Comparison of ENCODE assay signal across 12 cellular contexts in genomic region chr7:149245744-149246143, GRCh38.
A peak's percentile ranks its signal among the peaks of the same experiment; 100 is the strongest.
DNase-seq lines count a peak whose midpoint lies in the region; ATAC-seq lines count a peak whose summit lies in the region.
"Had no signal": no experiment of that assay in that cellular context is flagged by ENCODE, and none has a peak within 500 bp of the region (broad histone marks: within the 10 kb centered on the region; RNA-seq: fewer than 3 reads in every experiment).

No MANE protein-coding gene starts in this region.

- peaks cover 6% of the 10 kb centered on the region for H3K36me3 Mint-ChIP-seq in activated naive CD8-positive, alpha-beta T cell

- H3K9ac ChIP-seq in BLaER1 treated with 17β-estradiol and CSF1 and Interleukin-3, amounts not matched to agents 10 nM and 100 nM, result peak overlapping the region in 4 of 11 experiments; percentile 10 to 47 (median 12); a peak in 1 of 22 replicates

- ATAC-seq in GM18909 (IDR thresholded peaks at IDR 0.05; ENCODE audit: poor library complexity, unreplicated experiment) (peak; percentile 28), HG03280 (IDR thresholded peaks at IDR 0.05; ENCODE audit: unreplicated experiment) (peak; percentile 28), HG03457 (IDR thresholded peaks at IDR 0.05; ENCODE audit: unreplicated experiment) (no peak)

- H3K36me3 ChIP-seq in BLaER1 treated with 17β-estradiol and CSF1 and Interleukin-3, amounts not matched to agents 10 nM and 100 nM, result peaks cover 13 to 41% (median 32%) of the 10 kb centered on the region in 11 experiments

- peaks cover 0 to 55% (median 31%) of the 10 kb centered on the region in 11 experiments; a peak in 15 of 22 replicates for H4K20me1 ChIP-seq in BLaER1 treated with 17β-estradiol and CSF1 and Interleukin-3, amounts not matched to agents 10 nM and 100 nM

- H3K4me1 Mint-ChIP-seq in activated naive CD8-positive, alpha-beta T cell (ENCODE audit: low read depth), result peaks cover 57% of the 10 kb centered on the region

- H3K9me3 ChIP-seq in BLaER1 treated with 17β-estradiol and CSF1 and Interleukin-3, amounts not matched to agents 10 nM and 100 nM (replicated peaks in 1 of 11), result peaks cover 14 to 25% (median 21%) of the 10 kb centered on the region in 11 experiments; a peak in 21 of 22 replicates

- H3K4me3 Mint-ChIP-seq in activated naive CD8-positive, alpha-beta T cell, result peak overlapping the region; percentile 39

- peak overlapping the region in 9 of 11 experiments; percentile 31 to 76 (median 66); a peak in 18 of 22 replicates for H3K4me2 ChIP-seq in BLaER1 treated with 17β-estradiol and CSF1 and Interleukin-3, amounts not matched to agents 10 nM and 100 nM

- H3K4me3 ChIP-seq in BLaER1 treated with 17β-estradiol and CSF1 and Interleukin-3, amounts not matched to agents 10 nM and 100 nM, result no peak overlapping the region

- no peaks in the 10 kb centered on the region for H3K9me3 Mint-ChIP-seq in activated naive CD8-positive, alpha-beta T cell (ENCODE audit: low read depth)

- DNase-seq in stimulated activated naive CD4-positive, alpha-beta T cell (lab: John Stamatoyannopoulos, UW), result no peak
- DNase-seq in NCI-H524 (lab: John Stamatoyannopoulos, UW), result no peak
- no peak for DNase-seq in activated effector memory CD4-positive, alpha-beta T cell treated with anti-CD3 and anti-CD28 coated beads, Interleukin-2, amount 50 U/mL, for 16 hours
- DNase-seq: anterior cingulate cortex, NCI-H2081 treated with DMSO at 0.1 percent for 48 hours, retina had no signal

- H3K27me3 Mint-ChIP-seq in activated naive CD8-positive, alpha-beta T cell, result no peaks in the 10 kb centered on the region

- peak overlapping the region; percentile 93 for H3K27ac Mint-ChIP-seq in activated naive CD8-positive, alpha-beta T cell
- H3K27ac Mint-ChIP-seq: nephron had no signal

- no peaks in the 10 kb centered on the region for H3K27me3 ChIP-seq in BLaER1 treated with 17β-estradiol and CSF1 and Interleukin-3, amounts not matched to agents 10 nM and 100 nM

- peak overlapping the region in 5 of 11 experiments; percentile 12 to 42 (median 39); a peak in 5 of 22 replicates for H3K27ac ChIP-seq in BLaER1 treated with 17β-estradiol and CSF1 and Interleukin-3, amounts not matched to agents 10 nM and 100 nM

- H3K4me1 ChIP-seq in BLaER1 treated with 17β-estradiol and CSF1 and Interleukin-3, amounts not matched to agents 10 nM and 100 nM, result peaks cover 27 to 41% (median 37%) of the 10 kb centered on the region in 10 experiments
